ENCODE assay signal across 8 cellular contexts in genomic region chr12:98645572-98646067, GRCh38. TPM values are rescaled to one million over a fixed set of nuclear protein-coding genes. Genes with fewer than 3 reads are reported as not detected.
A peak's percentile ranks its signal among the peaks of the same experiment; 100 is the strongest.
DNase-seq lines count a peak whose midpoint lies in the region; ATAC-seq and TF ChIP-seq lines count a peak whose summit lies in the region.

No MANE protein-coding gene starts in this region.

- H3K27me3 Mint-ChIP-seq in WTC11 (ENCODE audit: low read depth) (no peaks in the 10 kb centered on the region; the same call in 1 of the 2 replicates), naive B cell (no peaks in the 10 kb centered on the region)

- peak overlapping the region; percentile 95 for H3K4me3 Mint-ChIP-seq in WTC11
- peak overlapping the region; percentile 94 to 100 (median 98) for H3K4me3 Mint-ChIP-seq in naive B cell

- peaks cover 12% of the 10 kb centered on the region for H3K36me3 Mint-ChIP-seq in WTC11
- H3K36me3 Mint-ChIP-seq in naive B cell: peaks cover 0 to 8% of the 10 kb centered on the region in 2 donors

- H3K9ac ChIP-seq in HUES48 (ENCODE audit: low read depth, low read length): peak overlapping the region; percentile 72

- H3K4me3 ChIP-seq in HUES48 (ENCODE audit: low read depth, low read length) (peak overlapping the region; percentile 96), esophagus squamous epithelium (peak overlapping the region; percentile 83 to 98 (median 97))

- DNase-seq in Ammon's horn (ENCODE audit: low spot score) (peak; percentile 42), WTC11 (ENCODE audit: low spot score) (peak; percentile 21), esophagus squamous epithelium (lab: John Stamatoyannopoulos, UW) (no peak), naive B cell (peak; percentile 33), OCI-M2 (lab: John Stamatoyannopoulos, UW; ENCODE audit: unreplicated experiment) (no peak)

- intact Hi-C loops in esophagus squamous epithelium (cut with DNase I): loop anchor here (10.0 kb wide), 1 partner anchor 51 kb away; the partner anchor contains the start of gene SLC25A3

- ATAC-seq in GM18868 (IDR thresholded peaks at IDR 0.05; ENCODE audit: unreplicated experiment) (peak; percentile 0), WTC11 (peak; percentile 2), naive B cell (ENCODE audit: low read depth in 2 of 2) (no peak), GM18861 (IDR thresholded peaks at IDR 0.05; ENCODE audit: unreplicated experiment) (no peak)

- TF ChIP-seq POLR2A in esophagus squamous epithelium (IDR thresholded peaks at IDR 0.05): no peak

- peak overlapping the region; percentile 97 for H3K27ac ChIP-seq in HUES48 (ENCODE audit: low read depth, low read length)
- peak overlapping the region; percentile 91 to 96 (median 94) for H3K27ac ChIP-seq in esophagus squamous epithelium

- no peak for TF ChIP-seq CTCF in WTC11 (IDR thresholded peaks at IDR 0.05)
- TF ChIP-seq CTCF in esophagus squamous epithelium (IDR thresholded peaks at IDR 0.05): no peak

- POLR2A ChIA-PET in WTC11 (lab: Charles Lee): no interaction called here

- no peaks in the 10 kb centered on the region for H3K9me3 ChIP-seq in HUES48 (ENCODE audit: control insufficient read depth, insufficient read depth, low read length)
- no peaks in the 10 kb centered on the region for H3K9me3 ChIP-seq in esophagus squamous epithelium

- 0% methylated on average over 6 to 14 of the region's 24 CpGs for WGBS in esophagus squamous epithelium, 2 donors

- H3K36me3 ChIP-seq in HUES48 (ENCODE audit: control insufficient read depth, insufficient read depth, low read length): peaks cover 22% of the 10 kb centered on the region
- H3K36me3 ChIP-seq in esophagus squamous epithelium: peaks cover 0 to 25% (median 3%) of the 10 kb centered on the region in 3 donors

- H3K27ac Mint-ChIP-seq in WTC11: no peak overlapping the region
- peak overlapping the region; percentile 56 to 95 (median 87) for H3K27ac Mint-ChIP-seq in naive B cell

- 0 out of 2 replicates have a peak, but pooled peaks cover 3% of the 10 kb centered on the region for H3K4me1 ChIP-seq in HUES48 (ENCODE audit: control insufficient read depth, insufficient read depth, low read length)
- H3K4me1 ChIP-seq in esophagus squamous epithelium: peaks cover 3 to 38% (median 11%) of the 10 kb centered on the region in 3 donors

- H3K9me3 Mint-ChIP-seq in WTC11 (no peaks in the 10 kb centered on the region), naive B cell (peaks cover 0 to 2% (median 0%) of the 10 kb centered on the region in 7 donors)

- H3K27me3 ChIP-seq in HUES48 (ENCODE audit: control insufficient read depth, insufficient read depth, low read length): no peaks in the 10 kb centered on the region
- H3K27me3 ChIP-seq in esophagus squamous epithelium: no peaks in the 10 kb centered on the region

- H3K4me1 Mint-ChIP-seq in WTC11 (peaks cover 16% of the 10 kb centered on the region), naive B cell (peaks cover 7 to 29% (median 17%) of the 10 kb centered on the region in 3 donors)

- CTCF ChIA-PET in WTC11 (lab: Charles Lee): no interaction called here

TF ChIP-seq in WTC11, 78 proteins besides CTCF, POLR2A, EP300 and RAD21 (continues in another document):
- 0 out of 2 replicates have a peak, but pooled peaks have one; percentile 13 for TF ChIP-seq HMGXB4 (CRISPR knock-in tag; IDR thresholded peaks at IDR 0.05)
- no peak for TF ChIP-seq SMAD4 (CRISPR knock-in tag; IDR thresholded peaks at IDR 0.05)
- TF ChIP-seq USF2 (CRISPR knock-in tag; IDR thresholded peaks at IDR 0.05): 0 out of 2 replicates have a peak, but pooled peaks have one; percentile 5
- TF ChIP-seq ZNF121 (CRISPR knock-in tag; IDR thresholded peaks at IDR 0.05): peak; percentile 98
- TF ChIP-seq AFF4 (CRISPR knock-in tag; IDR thresholded peaks at IDR 0.05; ENCODE audit: borderline replicate concordance): 0 out of 2 replicates have a peak, but pooled peaks have one; percentile 4
- TF ChIP-seq ZNF232 (CRISPR knock-in tag; IDR thresholded peaks at IDR 0.05): no peak

RNA-seq across cellular contexts. Expression of gene APAF1, which starts 0.5 kb away (rescaled TPM):
- total RNA-seq in WTC11 (2021): 18.4 to 20.6 TPM (median 19.3 TPM) in 3 replicates
- 10 to 100 TPM in 2 of 4 donors, 1 to 10 TPM in 2; 4.1 to 11.1 (median 8.9) TPM for total RNA-seq in esophagus squamous epithelium
- 10 to 100 TPM in 1 of 6 donors, 1 to 10 TPM in 5; 5.8 to 13.9 (median 7.6) TPM for polyA plus RNA-seq in naive B cell (ENCODE audit: low read depth in 6 of 6)

RNA-seq across cellular contexts. Expression of gene IKBIP, which starts 1.0 kb away (rescaled TPM):
- total RNA-seq in WTC11 (2021) (15.5 to 17.3 TPM (median 17.0 TPM) in 3 replicates), esophagus squamous epithelium (10 to 100 TPM in 1 of 4 donors, 1 to 10 TPM in 3; 2.9 to 10.5 (median 6.3) TPM)
- polyA plus RNA-seq in naive B cell (ENCODE audit: low read depth in 6 of 6): 10 to 100 TPM in 4 of 6 donors, 1 to 10 TPM in 2; 6.9 to 12.1 (median 10.2) TPM

RNA-seq across cellular contexts. Expression of gene SLC25A3, which starts 52.1 kb away (rescaled TPM):
- total RNA-seq in WTC11 (2021) (716 to 733 TPM (median 726 TPM) in 3 replicates), esophagus squamous epithelium (100 to 1,000 TPM; 459 to 581 (median 540) TPM)
- polyA plus RNA-seq in naive B cell (ENCODE audit: low read depth in 6 of 6): 100 to 1,000 TPM; 183 to 248 (median 211) TPM

Comparison
In these comparisons a context has a peak if more than half of its experiments do, and no peak if none do; other contexts are left out.
1. DNase-seq: peak in Ammon's horn (single experiment), WTC11 (single experiment) and naive B cell (single experiment); none in esophagus squamous epithelium (single experiment) and OCI-M2 (single experiment).
2. ATAC-seq: peak in GM18868 (single experiment) and WTC11 (single experiment); none in naive B cell (0 of 2) and GM18861 (single experiment).